7 cellular contexts compared by ENCODE assay signal in the genomic region with DNA sequence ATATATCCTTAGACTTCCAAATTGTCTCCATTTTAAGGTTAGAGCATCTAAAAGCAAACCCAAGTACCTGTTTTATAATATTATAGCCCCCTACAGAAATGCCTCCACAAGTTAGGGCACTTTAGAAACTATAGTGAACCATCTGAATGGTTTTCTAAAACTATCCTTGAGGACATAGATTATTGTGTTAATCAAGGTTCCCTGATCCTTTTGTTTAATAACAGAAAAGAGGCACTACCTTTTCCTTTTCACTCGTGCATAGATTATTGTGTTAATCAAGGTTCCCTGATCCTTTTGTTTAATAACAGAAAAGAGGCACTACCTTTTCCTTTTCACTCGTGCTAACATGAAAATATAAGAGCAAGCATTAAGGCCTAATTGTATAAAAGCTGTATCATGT.
DNase-seq lines count a peak whose midpoint lies in the region; ATAC-seq, FAIRE-seq and TF ChIP-seq lines count a peak whose summit lies in the region.
"Not testable (repeated sequence)": the region's sequence is repeated elsewhere in the genome, so short reads cannot be mapped to it uniquely, and the experiment has no call there.

No MANE protein-coding gene starts in this region.

- H3K18ac ChIP-seq in H1 (ENCODE audit: extremely low read depth, low read length), result not testable (repeated sequence)

- H2AFZ ChIP-seq in H1 (ENCODE audit: low read length), result not testable (repeated sequence)

- H3K9ac ChIP-seq in HUES48 (ENCODE audit: low read depth, low read length); H1 (replicated peaks in 1 of 4; ENCODE audit: extremely low read depth in 1 of 4, low read depth in 3 of 4, low read length in 3 of 4); iPS-18a (ENCODE audit: low read length): not testable (repeated sequence)

- not testable (repeated sequence) for TF ChIP-seq POLR2A in H1 (IDR thresholded peaks at IDR 0.05; ENCODE audit: control extremely low read depth in 1 of 2, low read depth in 2 of 2, low read length in 2 of 2); gastrocnemius medialis (IDR thresholded peaks at IDR 0.05)

- ATAC-seq in activated T-cell treated with anti-CD3 and anti-CD28 coated beads, Interleukin-2, amount 50 U/mL, for 72 hours (replicated peaks in 1 of 2); naive thymus-derived CD4-positive, alpha-beta T cell; gastrocnemius medialis: not testable (repeated sequence)

- H3K9me3 ChIP-seq in HUES48 (ENCODE audit: control insufficient read depth, insufficient read depth, low read length); H1 (ENCODE audit: insufficient read depth in 2 of 2, low read depth in 1 of 2, low read length in 1 of 2); iPS-18a (ENCODE audit: control insufficient read depth, low read depth, low read length); naive thymus-derived CD4-positive, alpha-beta T cell (ENCODE audit: control insufficient read depth in 2 of 3, low read length in 3 of 3); gastrocnemius medialis: not testable (repeated sequence)

- not testable (repeated sequence) for TF ChIP-seq CTCF in H1 (IDR thresholded peaks at IDR 0.05; ENCODE audit: control extremely low read depth in 1 of 3, insufficient read depth in 1 of 3, low read depth in 1 of 3, low read length in 3 of 3); gastrocnemius medialis (IDR thresholded peaks at IDR 0.05 in 4 of 5, conservative IDR thresholded peaks at IDR 0.05 in 1 of 5)

- not testable (repeated sequence) for H4K20me1 ChIP-seq in H1 (replicated peaks in 1 of 2; ENCODE audit: control insufficient read depth in 1 of 2, insufficient read depth in 2 of 2, low read length in 2 of 2)

- in situ Hi-C loops in gastrocnemius medialis (cut with MboI; ENCODE audit: low sequenced_read_pairs in 4 of 4), result not testable (repeated sequence)

- intact Hi-C loops in naive thymus-derived CD4-positive, alpha-beta T cell (cut with micrococcal nuclease), result loop anchor here in 1 of 2 donors (1.0 kb wide), 1 partner anchor 317 kb away; no protein-coding TSS in a partner anchor
- intact Hi-C loops in gastrocnemius medialis (cut with DNase I; ENCODE audit: low total_unique reads), result not testable (repeated sequence)

- not testable (repeated sequence) for H4K5ac ChIP-seq in H1 (ENCODE audit: insufficient read length, low read depth, low read length)

- CTCF ChIA-PET in H1 (lab: Charles Lee; ENCODE audit: partially characterized antibody), result interaction anchor here (1.1 kb wide), 1 partner anchor 17 kb away, joined by 3 read pairs; no protein-coding TSS in a partner anchor
- CTCF ChIA-PET in naive thymus-derived CD4-positive, alpha-beta T cell (lab: Charles Lee), result interaction anchor here (0.9 to 1.6 kb wide), 5 partner anchors 22 to 255 kb away, joined by 3 to 5 read pairs (median 3); no protein-coding TSS in a partner anchor

- DNase-seq in COR-L47 (lab: John Stamatoyannopoulos, UW), result peak; percentile 17
- DNase-seq in activated T-cell treated with anti-CD3 and anti-CD28 coated beads, Interleukin-2, amount 50 U/mL, for 72 hours; H1 (ENCODE audit: low read depth in 1 of 2, low spot score in 2 of 2); naive thymus-derived CD4-positive, alpha-beta T cell; gastrocnemius medialis: not testable (repeated sequence)

- H3K9me3 Mint-ChIP-seq in activated T-cell treated with anti-CD3 and anti-CD28 coated beads, Interleukin-2, amount 50 U/mL, for 72 hours, result not testable (repeated sequence)
- peaks cover 0 to 18% (median 9%) of the 10 kb centered on the region in 11 donors for H3K9me3 Mint-ChIP-seq in naive thymus-derived CD4-positive, alpha-beta T cell

- H2BK12ac ChIP-seq in H1 (ENCODE audit: low read depth, low read length), result not testable (repeated sequence)

- FAIRE-seq in H1 (lab: Jason Lieb, UNC), result not testable (repeated sequence)

- not testable (repeated sequence) for H3K27me3 Mint-ChIP-seq in activated T-cell treated with anti-CD3 and anti-CD28 coated beads, Interleukin-2, amount 50 U/mL, for 72 hours (ENCODE audit: low read depth); naive thymus-derived CD4-positive, alpha-beta T cell

- not testable (repeated sequence) for H3K23me2 ChIP-seq in H1 (ENCODE audit: low read depth, low read length)

- not testable (repeated sequence) for H3K23ac ChIP-seq in H1 (ENCODE audit: insufficient read length)

- H2AK5ac ChIP-seq in H1 (ENCODE audit: low read depth, low read length), result not testable (repeated sequence)

- H3K56ac ChIP-seq in H1 (replicated peaks; ENCODE audit: insufficient read length, low read depth, low read length), result not testable (repeated sequence)

- H3K4me3 Mint-ChIP-seq in activated T-cell treated with anti-CD3 and anti-CD28 coated beads, Interleukin-2, amount 50 U/mL, for 72 hours, result not testable (repeated sequence)
- H3K4me3 Mint-ChIP-seq in naive thymus-derived CD4-positive, alpha-beta T cell, result peak overlapping the region in 2 of 10 donors; percentile 12 to 14

- H2BK15ac ChIP-seq in H1 (ENCODE audit: low read length), result not testable (repeated sequence)

- TF ChIP-seq EP300 in H1 (IDR thresholded peaks at IDR 0.05; ENCODE audit: borderline replicate concordance in 1 of 2, low read depth in 2 of 2, low read length in 2 of 2), result not testable (repeated sequence)

- not testable (repeated sequence) for H3K36me3 ChIP-seq in HUES48 (ENCODE audit: control insufficient read depth, insufficient read depth, low read length); H1 (ENCODE audit: control insufficient read depth in 2 of 4, insufficient read depth in 4 of 4, low read length in 3 of 4); iPS-18a (ENCODE audit: control insufficient read depth, low read depth, low read length); naive thymus-derived CD4-positive, alpha-beta T cell (ENCODE audit: control insufficient read depth in 2 of 3, insufficient read depth in 3 of 3, low read length in 3 of 3); gastrocnemius medialis

- not testable (repeated sequence) for TF ChIP-seq RAD21 in H1 (IDR thresholded peaks at IDR 0.05 in 1 of 2, conservative IDR thresholded peaks at IDR 0.05 in 1 of 2; ENCODE audit: low read depth in 2 of 2, low read length in 2 of 2)

- H3K4me3 ChIP-seq in HUES48 (ENCODE audit: low read depth, low read length) (peak overlapping the region; percentile 2; the same call in 1 of the 2 replicates), H1 (ENCODE audit: extremely low read depth in 1 of 4, insufficient read depth in 2 of 4, low read depth in 3 of 4, low read length in 4 of 4) (peak overlapping the region in 1 of 4 experiments; percentile 43; a peak in 1 of 8 replicates), iPS-18a (ENCODE audit: low read length) (peak overlapping the region; percentile 35)
- not testable (repeated sequence) for H3K4me3 ChIP-seq in naive thymus-derived CD4-positive, alpha-beta T cell (ENCODE audit: low read length); gastrocnemius medialis

- peak overlapping the region; percentile 73 for H3K27ac Mint-ChIP-seq in activated T-cell treated with anti-CD3 and anti-CD28 coated beads, Interleukin-2, amount 50 U/mL, for 72 hours
- peak overlapping the region in 8 of 9 donors; percentile 92 to 99 (median 98) for H3K27ac Mint-ChIP-seq in naive thymus-derived CD4-positive, alpha-beta T cell

- not testable (repeated sequence) for H2BK20ac ChIP-seq in H1 (ENCODE audit: low read length)

- H4K8ac ChIP-seq in H1 (ENCODE audit: extremely low read depth, insufficient read depth, low read length), result not testable (repeated sequence)

- H3K4ac ChIP-seq in H1 (replicated peaks; ENCODE audit: insufficient read length, low read depth, low read length), result not testable (repeated sequence)

- not testable (repeated sequence) for H2BK5ac ChIP-seq in H1 (ENCODE audit: low read depth, low read length)

- H3K4me1 ChIP-seq in HUES48 (ENCODE audit: control insufficient read depth, insufficient read depth, low read length), result peaks cover 45% of the 10 kb centered on the region
- peaks cover 2 to 17% (median 8%) of the 10 kb centered on the region in 4 experiments; a peak in 5 of 7 replicates for H3K4me1 ChIP-seq in H1 (replicated peaks in 1 of 4; ENCODE audit: control insufficient read depth in 3 of 4, insufficient read depth in 4 of 4, low read length in 3 of 4)
- peaks cover 34% of the 10 kb centered on the region for H3K4me1 ChIP-seq in iPS-18a (ENCODE audit: control insufficient read depth, low read depth, low read length)
- peaks cover 42 to 43% of the 10 kb centered on the region in 2 donors for H3K4me1 ChIP-seq in naive thymus-derived CD4-positive, alpha-beta T cell (ENCODE audit: control insufficient read depth in 2 of 2, insufficient read depth in 2 of 2, low read length in 2 of 2)
- H3K4me1 ChIP-seq in gastrocnemius medialis, result not testable (repeated sequence)

- H3K79me2 ChIP-seq in H1 (ENCODE audit: control insufficient read depth in 1 of 2, insufficient read depth in 2 of 2, low read length in 2 of 2), result not testable (repeated sequence)

- H4K91ac ChIP-seq in H1 (replicated peaks; ENCODE audit: insufficient read length, low read length), result not testable (repeated sequence)

- peak overlapping the region in 1 of 2 experiments; percentile 5; a peak in 1 of 4 replicates for H3K4me2 ChIP-seq in H1 (ENCODE audit: insufficient read depth in 1 of 2, low read depth in 2 of 2, low read length in 2 of 2)

- not testable (repeated sequence) for H3K14ac ChIP-seq in H1 (ENCODE audit: insufficient read length)

- H2BK120ac ChIP-seq in H1 (replicated peaks; ENCODE audit: low read depth, low read length), result not testable (repeated sequence)

- not testable (repeated sequence) for H3K79me1 ChIP-seq in H1 (ENCODE audit: low read depth, low read length)

- H3K27ac ChIP-seq in HUES48 (ENCODE audit: low read depth, low read length) (peak overlapping the region; percentile 55), gastrocnemius medialis (peak overlapping the region in 3 of 4 donors; percentile 9 to 65 (median 58))
- H3K27ac ChIP-seq in H1 (ENCODE audit: low read depth, low read length); iPS-18a (ENCODE audit: low read length); naive thymus-derived CD4-positive, alpha-beta T cell (ENCODE audit: low read depth, low read length): not testable (repeated sequence)

- H3K27me3 ChIP-seq in HUES48 (ENCODE audit: control insufficient read depth, insufficient read depth, low read length) (peaks cover 27% of the 10 kb centered on the region), H1 (replicated peaks in 1 of 4; ENCODE audit: control insufficient read depth in 3 of 4, extremely low read depth in 1 of 4, insufficient read depth in 3 of 4, low read length in 3 of 4) (peaks cover 4 to 21% (median 20%) of the 10 kb centered on the region in 4 experiments; a peak in 6 of 7 replicates), iPS-18a (ENCODE audit: control insufficient read depth, insufficient read depth, low read length) (peaks cover 26% of the 10 kb centered on the region)
- H3K27me3 ChIP-seq in naive thymus-derived CD4-positive, alpha-beta T cell (ENCODE audit: control insufficient read depth in 2 of 2, insufficient read depth in 2 of 2, low read length in 2 of 2); gastrocnemius medialis: not testable (repeated sequence)

- POLR2A ChIA-PET in H1 (lab: Charles Lee; ENCODE audit: partially characterized antibody), result interaction anchor here (0.7 kb wide), 1 partner anchor 24 kb away, joined by 3 read pairs; no protein-coding TSS in a partner anchor
- POLR2A ChIA-PET in naive thymus-derived CD4-positive, alpha-beta T cell (lab: Charles Lee), result interaction anchor here (0.6 to 1.3 kb wide), 5 partner anchors 19 to 90 kb away, joined by 3 to 4 read pairs (median 3); no protein-coding TSS in a partner anchor

- not testable (repeated sequence) for H3K36me3 Mint-ChIP-seq in activated T-cell treated with anti-CD3 and anti-CD28 coated beads, Interleukin-2, amount 50 U/mL, for 72 hours (ENCODE audit: insufficient read depth in 2 of 2)
- H3K36me3 Mint-ChIP-seq in naive thymus-derived CD4-positive, alpha-beta T cell, result peaks cover 10 to 23% (median 12%) of the 10 kb centered on the region in 5 donors

- H3K4me1 Mint-ChIP-seq in activated T-cell treated with anti-CD3 and anti-CD28 coated beads, Interleukin-2, amount 50 U/mL, for 72 hours (ENCODE audit: low read depth), result peaks cover 39% of the 10 kb centered on the region
- H3K4me1 Mint-ChIP-seq in naive thymus-derived CD4-positive, alpha-beta T cell, result peaks cover 29 to 70% (median 64%) of the 10 kb centered on the region in 7 donors

- WGBS in H1 (ENCODE audit: extremely low coverage in 1 of 2, insufficient coverage in 1 of 2, insufficient read length in 1 of 2, insufficient replicate concordance in 2 of 2, low coverage in 1 of 2, low lambda C conversion rate in 2 of 2, missing lambda C conversion rate in 1 of 2), 2 experiments, result 0% methylated on average over 2 of the region's 2 CpGs; no CpG with 5 or more reads in 1 of the 2 experiments
